12 cellular contexts compared by ENCODE assay signal in genomic region chr12:27064397-27065342, GRCh38. TPM values are rescaled to one million over a fixed set of nuclear protein-coding genes. Genes with fewer than 3 reads are reported as not detected.
DNase-seq lines count a peak whose midpoint lies in the region; ATAC-seq and TF ChIP-seq lines count a peak whose summit lies in the region.
"Had no signal": no experiment of that assay in that cellular context is flagged by ENCODE, and none has a peak within 500 bp of the region (broad histone marks: within the 10 kb centered on the region; RNA-seq: fewer than 3 reads in every experiment).

No MANE protein-coding gene starts in this region.

- no peaks in the 10 kb centered on the region for H3K27me3 Mint-ChIP-seq in memory B cell
- no peaks in the 10 kb centered on the region for H3K27me3 Mint-ChIP-seq in WTC11 (ENCODE audit: low read depth)

- H3K27ac Mint-ChIP-seq in memory B cell (peak overlapping the region; percentile 72), WTC11 (no peak overlapping the region)

- ATAC-seq in GM18868 (IDR thresholded peaks at IDR 0.05; ENCODE audit: unreplicated experiment) (peak; percentile 97), HG02610 (IDR thresholded peaks at IDR 0.05; ENCODE audit: unreplicated experiment) (peak; percentile 94), HG03469 (IDR thresholded peaks at IDR 0.05; ENCODE audit: unreplicated experiment) (peak; percentile 91), memory B cell (ENCODE audit: low read depth) (peak; percentile 94), WTC11 (no peak)
- ATAC-seq: esophagus mucosa, left lung had no signal

- DNase-seq in memory B cell (ENCODE audit: low spot score in 2 of 2) (peak in 1 of 2 donors; percentile 11), NCI-H1694 (lab: John Stamatoyannopoulos, UW) (no peak), G401 (ENCODE audit: low spot score) (no peak), WTC11 (ENCODE audit: low spot score) (no peak), LoVo (ENCODE audit: low spot score) (no peak)
- DNase-seq: left lung, NCI-H510A had no signal

- peak overlapping the region; percentile 4 for H3K4me3 Mint-ChIP-seq in memory B cell
- H3K4me3 Mint-ChIP-seq in WTC11 = no peak overlapping the region

- POLR2A ChIA-PET in WTC11 (lab: Charles Lee) = no interaction called here

- TF ChIP-seq CTCF in WTC11 (IDR thresholded peaks at IDR 0.05) = no peak

- H3K36me3 Mint-ChIP-seq in memory B cell (peaks cover 31% of the 10 kb centered on the region), WTC11 (no peaks in the 10 kb centered on the region)

- H3K9me3 Mint-ChIP-seq in memory B cell (peaks cover 13% of the 10 kb centered on the region), WTC11 (peaks cover 6% of the 10 kb centered on the region)

- CTCF ChIA-PET in WTC11 (lab: Charles Lee) = interaction anchor here (0.8 kb wide), 1 partner anchor 25 kb away, joined by 3 read pairs; no protein-coding TSS in a partner anchor

- in situ Hi-C loops in G401 (cut with HindIII; ENCODE audit: low sequenced_read_pairs) = no loop called here

- peaks cover 14% of the 10 kb centered on the region for H3K4me1 Mint-ChIP-seq in memory B cell
- no peaks in the 10 kb centered on the region for H3K4me1 Mint-ChIP-seq in WTC11

TF ChIP-seq in WTC11, 78 proteins besides CTCF, POLR2A, EP300 and RAD21:
- TF ChIP-seq, protein P1, sequence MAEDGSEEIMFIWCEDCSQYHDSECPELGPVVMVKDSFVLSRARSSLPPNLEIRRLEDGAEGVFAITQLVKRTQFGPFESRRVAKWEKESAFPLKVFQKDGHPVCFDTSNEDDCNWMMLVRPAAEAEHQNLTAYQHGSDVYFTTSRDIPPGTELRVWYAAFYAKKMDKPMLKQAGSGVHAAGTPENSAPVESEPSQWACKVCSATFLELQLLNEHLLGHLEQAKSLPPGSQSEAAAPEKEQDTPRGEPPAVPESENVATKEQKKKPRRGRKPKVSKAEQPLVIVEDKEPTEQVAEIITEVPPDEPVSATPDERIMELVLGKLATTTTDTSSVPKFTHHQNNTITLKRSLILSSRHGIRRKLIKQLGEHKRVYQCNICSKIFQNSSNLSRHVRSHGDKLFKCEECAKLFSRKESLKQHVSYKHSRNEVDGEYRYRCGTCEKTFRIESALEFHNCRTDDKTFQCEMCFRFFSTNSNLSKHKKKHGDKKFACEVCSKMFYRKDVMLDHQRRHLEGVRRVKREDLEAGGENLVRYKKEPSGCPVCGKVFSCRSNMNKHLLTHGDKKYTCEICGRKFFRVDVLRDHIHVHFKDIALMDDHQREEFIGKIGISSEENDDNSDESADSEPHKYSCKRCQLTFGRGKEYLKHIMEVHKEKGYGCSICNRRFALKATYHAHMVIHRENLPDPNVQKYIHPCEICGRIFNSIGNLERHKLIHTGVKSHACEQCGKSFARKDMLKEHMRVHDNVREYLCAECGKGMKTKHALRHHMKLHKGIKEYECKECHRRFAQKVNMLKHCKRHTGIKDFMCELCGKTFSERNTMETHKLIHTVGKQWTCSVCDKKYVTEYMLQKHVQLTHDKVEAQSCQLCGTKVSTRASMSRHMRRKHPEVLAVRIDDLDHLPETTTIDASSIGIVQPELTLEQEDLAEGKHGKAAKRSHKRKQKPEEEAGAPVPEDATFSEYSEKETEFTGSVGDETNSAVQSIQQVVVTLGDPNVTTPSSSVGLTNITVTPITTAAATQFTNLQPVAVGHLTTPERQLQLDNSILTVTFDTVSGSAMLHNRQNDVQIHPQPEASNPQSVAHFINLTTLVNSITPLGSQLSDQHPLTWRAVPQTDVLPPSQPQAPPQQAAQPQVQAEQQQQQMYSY (CRISPR knock-in tag; IDR thresholded peaks at IDR 0.05) = no peak
- TF ChIP-seq, protein P2, sequence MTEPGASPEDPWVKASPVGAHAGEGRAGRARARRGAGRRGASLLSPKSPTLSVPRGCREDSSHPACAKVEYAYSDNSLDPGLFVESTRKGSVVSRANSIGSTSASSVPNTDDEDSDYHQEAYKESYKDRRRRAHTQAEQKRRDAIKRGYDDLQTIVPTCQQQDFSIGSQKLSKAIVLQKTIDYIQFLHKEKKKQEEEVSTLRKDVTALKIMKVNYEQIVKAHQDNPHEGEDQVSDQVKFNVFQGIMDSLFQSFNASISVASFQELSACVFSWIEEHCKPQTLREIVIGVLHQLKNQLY (CRISPR knock-in tag; IDR thresholded peaks at IDR 0.05) = no peak
- TF ChIP-seq GABPB1 (CRISPR knock-in tag; IDR thresholded peaks at IDR 0.05) (no peak), SMAD3 (CRISPR knock-in tag; IDR thresholded peaks at IDR 0.05; ENCODE audit: borderline replicate concordance) (no peak), IRF1 (CRISPR knock-in tag; IDR thresholded peaks at IDR 0.05) (no peak), SMAD4 (CRISPR knock-in tag; IDR thresholded peaks at IDR 0.05) (no peak), ZNF396 (CRISPR knock-in tag; IDR thresholded peaks at IDR 0.05; ENCODE audit: borderline replicate concordance) (no peak)
- TF ChIP-seq, protein P3, sequence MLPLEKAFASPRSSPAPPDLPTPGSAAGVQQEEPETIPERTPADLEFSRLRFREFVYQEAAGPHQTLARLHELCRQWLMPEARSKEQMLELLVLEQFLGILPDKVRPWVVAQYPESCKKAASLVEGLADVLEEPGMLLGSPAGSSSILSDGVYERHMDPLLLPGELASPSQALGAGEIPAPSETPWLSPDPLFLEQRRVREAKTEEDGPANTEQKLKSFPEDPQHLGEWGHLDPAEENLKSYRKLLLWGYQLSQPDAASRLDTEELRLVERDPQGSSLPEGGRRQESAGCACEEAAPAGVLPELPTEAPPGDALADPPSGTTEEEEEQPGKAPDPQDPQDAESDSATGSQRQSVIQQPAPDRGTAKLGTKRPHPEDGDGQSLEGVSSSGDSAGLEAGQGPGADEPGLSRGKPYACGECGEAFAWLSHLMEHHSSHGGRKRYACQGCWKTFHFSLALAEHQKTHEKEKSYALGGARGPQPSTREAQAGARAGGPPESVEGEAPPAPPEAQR (CRISPR knock-in tag; IDR thresholded peaks at IDR 0.05) = no peak

RNA-seq across cellular contexts. Expression of gene C12orf71, which starts 17.7 kb away (rescaled TPM):
- total RNA-seq in G401 (2014; rRNA removed; shearing (Covaris generic)) = not detected in 2 replicates
- not detected in 3 replicates for total RNA-seq in WTC11 (2021)
- total RNA-seq: esophagus mucosa, left lung, right atrium auricular region had no signal

RNA-seq across cellular contexts. Expression of gene MED21, which starts 42.3 kb away (rescaled TPM):
- 46.5 and 75.4 TPM in 2 replicates for total RNA-seq in G401 (2014; rRNA removed; shearing (Covaris generic))
- 52.8 to 56.8 TPM (median 56.1 TPM) in 3 replicates for total RNA-seq in WTC11 (2021)

RNA-seq across cellular contexts. Expression of gene TM7SF3, which starts 50.5 kb away (rescaled TPM):
- total RNA-seq in G401 (2014; rRNA removed; shearing (Covaris generic)) = 105 and 126 TPM in 2 replicates
- 75.3 to 80.9 TPM (median 75.7 TPM) in 3 replicates for total RNA-seq in WTC11 (2021)
